In the genomic region with DNA sequence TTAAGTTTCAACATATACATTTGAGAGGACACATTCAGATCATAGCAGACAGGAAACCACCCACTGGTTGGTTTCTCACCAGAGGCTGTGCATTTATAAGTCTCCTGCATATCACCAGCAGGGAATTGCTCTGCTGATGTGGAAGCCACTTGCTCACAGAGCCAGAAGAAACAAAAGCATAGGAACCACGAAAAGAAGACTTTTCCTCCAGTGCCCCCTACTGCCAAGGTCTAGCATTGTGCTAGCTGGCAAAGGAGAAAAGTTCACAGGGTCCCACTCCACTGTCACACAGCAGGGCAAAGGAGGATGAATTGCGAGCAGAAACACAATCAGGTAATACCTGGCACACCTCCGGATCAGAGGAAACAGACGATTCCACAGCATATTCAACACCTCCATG, we compare ENCODE assay signal across 15 cellular contexts. TPM values are rescaled to one million over a fixed set of nuclear protein-coding genes. Genes with fewer than 3 reads are reported as not detected.
DNase-seq lines count a peak whose midpoint lies in the region; ATAC-seq and TF ChIP-seq lines count a peak whose summit lies in the region.
"Had no signal": no experiment of that assay in that cellular context is flagged by ENCODE, and none has a peak within 500 bp of the region (broad histone marks: within the 10 kb centered on the region; RNA-seq: fewer than 3 reads in every experiment).

No MANE protein-coding gene starts in this region.

- H4K5ac ChIP-seq in mesendoderm (ENCODE audit: low read length) = no peak overlapping the region

- TF ChIP-seq CTCF in DND-41 (IDR thresholded peaks at IDR 0.05; ENCODE audit: borderline replicate concordance, extremely low read depth, low read length, poor library complexity, severe bottlenecking) (peak; percentile 63), HEK293 (tag by site-specific recombination; IDR thresholded peaks at IDR 0.05) (no peak)

- POLR2A ChIA-PET in HEK293 (lab: Yijun Ruan, JAX) (no interaction called here), T-cell (lab: Charles Lee) (no interaction called here)

- in situ Hi-C loops in SK-MEL-5 (cut with HindIII; ENCODE audit: low pct_unique_long_range_greater_than_20kb, low sequenced_read_pairs) = no loop called here

- H3K4ac ChIP-seq in mesendoderm (ENCODE audit: low read depth, low read length) = no peak overlapping the region

- no peaks in the 10 kb centered on the region for H3K79me1 ChIP-seq in mesendoderm (ENCODE audit: low read length)

- ATAC-seq in DND-41 (ENCODE audit: insufficient read depth, low read depth) (no peak), GM21360 (IDR thresholded peaks at IDR 0.05; ENCODE audit: unreplicated experiment) (no peak), T-cell (replicated peaks in 1 of 4) (no peak)

- H3K36me3 Mint-ChIP-seq in T-cell = no peaks in the 10 kb centered on the region
- H3K36me3 Mint-ChIP-seq: activated CD4-positive, alpha-beta memory T cell treated with anti-CD3 and anti-CD28 coated beads for 36 hours had no signal

- no peak overlapping the region for H2BK5ac ChIP-seq in mesendoderm (ENCODE audit: low read length)

- WGBS in mesendoderm (ENCODE audit: extremely low coverage, insufficient coverage, low lambda C conversion rate) = no CpG with 5 or more reads among the region's 4 CpGs

- no peak overlapping the region for H3K23ac ChIP-seq in mesendoderm (ENCODE audit: low read length)

- H2BK120ac ChIP-seq in mesendoderm (ENCODE audit: low read depth, low read length) = no peak overlapping the region

- H3K4me1 Mint-ChIP-seq in T-cell = no peaks in the 10 kb centered on the region

- H3K27ac Mint-ChIP-seq in T-cell = no peak overlapping the region
- H3K27ac Mint-ChIP-seq: activated CD4-positive, alpha-beta memory T cell treated with anti-CD3 and anti-CD28 coated beads for 36 hours had no signal

- H3K27me3 ChIP-seq in DND-41 (ENCODE audit: insufficient read depth, low read length, poor library complexity) (no peaks in the 10 kb centered on the region), mesendoderm (ENCODE audit: insufficient read depth, low read length, poor library complexity) (no peaks in the 10 kb centered on the region)
- H3K27me3 ChIP-seq: SJSA1 had no signal

- no peaks in the 10 kb centered on the region for H3K9me3 ChIP-seq in DND-41 (ENCODE audit: insufficient read depth, low read length, severe bottlenecking)
- H3K9me3 ChIP-seq in HEK293 (ENCODE audit: control insufficient read depth, insufficient read depth, low read depth, low read length) = no peaks in the 10 kb centered on the region
- H3K9me3 ChIP-seq: SJSA1 had no signal

- peaks cover 19 to 25% of the 10 kb centered on the region in 2 donors for H3K27me3 Mint-ChIP-seq in T-cell

- H3K56ac ChIP-seq in mesendoderm (ENCODE audit: low read length) = no peak overlapping the region

- H3K27ac ChIP-seq in DND-41 (ENCODE audit: low read length) (no peak overlapping the region), HEK293 (ENCODE audit: extremely low read depth, low read depth, low read length) (no peak overlapping the region), mesendoderm (ENCODE audit: low read depth, low read length) (no peak overlapping the region)
- H3K27ac ChIP-seq: parathyroid adenoma, SJSA1 had no signal

- no peak overlapping the region for H4K8ac ChIP-seq in mesendoderm (ENCODE audit: low read depth, low read length)

- H3K9ac ChIP-seq in DND-41 (ENCODE audit: low read depth, low read length) (no peak overlapping the region), mesendoderm (ENCODE audit: low read length) (no peak overlapping the region)
- H3K9ac ChIP-seq: parathyroid adenoma had no signal

- H3K4me3 ChIP-seq in DND-41 (ENCODE audit: low read depth in 1 of 2, low read length in 2 of 2) (no peak overlapping the region), HEK293 (ENCODE audit: low read depth, low read length) (no peak overlapping the region), mesendoderm (ENCODE audit: low read length) (no peak overlapping the region)
- H3K4me3 ChIP-seq: SJSA1 had no signal

- no peaks in the 10 kb centered on the region for H4K20me1 ChIP-seq in DND-41 (ENCODE audit: insufficient read depth, low read length)

- H3K4me1 ChIP-seq in DND-41 (ENCODE audit: insufficient read depth, low read length) = no peaks in the 10 kb centered on the region
- no peaks in the 10 kb centered on the region for H3K4me1 ChIP-seq in HEK293 (ENCODE audit: control insufficient read depth, insufficient read depth, low read length)
- H3K4me1 ChIP-seq in mesendoderm (ENCODE audit: control insufficient read depth, low read depth, low read length) = no peaks in the 10 kb centered on the region
- H3K4me1 ChIP-seq: parathyroid adenoma, SJSA1 had no signal

- H3K4me3 Mint-ChIP-seq in T-cell = no peak overlapping the region
- H3K4me3 Mint-ChIP-seq: activated CD4-positive, alpha-beta memory T cell treated with anti-CD3 and anti-CD28 coated beads for 36 hours had no signal

- H3K79me2 ChIP-seq in DND-41 (ENCODE audit: insufficient read depth, low read length) = no peaks in the 10 kb centered on the region
- H3K79me2 ChIP-seq in mesendoderm (ENCODE audit: control insufficient read depth, insufficient read depth, low read length) = no peaks in the 10 kb centered on the region
- H3K79me2 ChIP-seq: parathyroid adenoma had no signal

- DNase-seq in DND-41 (peak; percentile 10), SK-MEL-5 (ENCODE audit: low read depth, low spot score) (peak; percentile 59), mesendoderm (peak; percentile 75), T-cell (no peak), NCI-H2227 treated with DMSO at 0.1 percent for 48 hours (lab: John Stamatoyannopoulos, UW) (no peak)
- DNase-seq in activated CD4-positive, CD25-positive, alpha-beta regulatory T cell treated with anti-CD3 and anti-CD28 coated beads, Interleukin-2, amount 50 U/mL, for 72 hours = no peak
- DNase-seq: activated CD4-positive, alpha-beta memory T cell treated with anti-CD3 and anti-CD28 coated beads for 36 hours; amniotic stem cell; NCI-H187 treated with DMSO at 0.1 percent for 48 hours; trophoblast cell had no signal

- CTCF ChIA-PET in HEK293 (lab: Yijun Ruan, JAX) = interaction anchor here (0.6 to 2.2 kb wide), 3 partner anchors 114 to 559 kb away, joined by 3 to 6 read pairs (median 3); no protein-coding TSS in a partner anchor
- CTCF ChIA-PET in T-cell (lab: Charles Lee) = no interaction called here

- H2BK15ac ChIP-seq in mesendoderm (replicated peaks; ENCODE audit: low read depth) = no peak overlapping the region

- H2AFZ ChIP-seq in DND-41 (ENCODE audit: low read depth, low read length) = no peak overlapping the region
- H2AFZ ChIP-seq: parathyroid adenoma had no signal

- no peak overlapping the region for H2AK5ac ChIP-seq in mesendoderm (ENCODE audit: low read length)

- H3K18ac ChIP-seq in mesendoderm (ENCODE audit: low read length) = no peak overlapping the region

- no peaks in the 10 kb centered on the region for H3K9me3 Mint-ChIP-seq in T-cell
- H3K9me3 Mint-ChIP-seq: activated CD4-positive, alpha-beta memory T cell treated with anti-CD3 and anti-CD28 coated beads for 36 hours had no signal

- H3K36me3 ChIP-seq in DND-41 (ENCODE audit: insufficient read depth, low read length) (no peaks in the 10 kb centered on the region), HEK293 (ENCODE audit: control insufficient read depth in 2 of 2, insufficient read depth in 1 of 2, low read length in 2 of 2) (no peaks in the 10 kb centered on the region), mesendoderm (ENCODE audit: control insufficient read depth, insufficient read depth, low read length) (no peaks in the 10 kb centered on the region)
- H3K36me3 ChIP-seq: SJSA1 had no signal

- H3K4me2 ChIP-seq in DND-41 (ENCODE audit: insufficient read depth, low read length) (no peak overlapping the region), mesendoderm (ENCODE audit: low read length) (no peak overlapping the region)

TF ChIP-seq in HEK293, 187 proteins besides CTCF, POLR2A, EP300 and RAD21:
- TF ChIP-seq ZNF654 (tag by site-specific recombination; IDR thresholded peaks at IDR 0.05; ENCODE audit: low read depth) = peak; percentile 25
- no peak for TF ChIP-seq ZNF2 (tag by site-specific recombination; IDR thresholded peaks at IDR 0.05)
TF ChIP-seq in HEK293: peak in this region for 1.

RNA-seq across cellular contexts. Expression of a gene that starts 28.9 kb away (rescaled TPM):
- not detected in 2 replicates for total RNA-seq in SK-MEL-5 (2014; rRNA removed; shearing (Covaris generic))
- not detected in 2 replicates for polyA plus RNA-seq in SK-MEL-5 (2015; cell fraction: cytosol; rRNA removed)
- not detected in 2 replicates for polyA plus RNA-seq in SK-MEL-5 (2015; cell fraction: nucleus; rRNA removed)
- not detected for polyA plus RNA-seq in mesendoderm (2013, experiment 1 of 2)
- polyA plus RNA-seq in mesendoderm (2013, experiment 2 of 2) = not detected
- total RNA-seq in T-cell = not detected
- total RNA-seq: activated CD4-positive, alpha-beta memory T cell treated with anti-CD3 and anti-CD28 coated beads for 36 hours; endothelial cell of umbilical vein; SJSA1 had no signal
- polyA plus RNA-seq: endothelial cell of umbilical vein had no signal

Comparison
In these comparisons a context has a peak if more than half of its experiments do, and no peak if none do; other contexts are left out.
1. DNase-seq: peak in DND-41 (single experiment), SK-MEL-5 (single experiment) and mesendoderm (single experiment); none in activated CD4-positive, CD25-positive, alpha-beta regulatory T cell treated with anti-CD3 and anti-CD28 coated beads, Interleukin-2, amount 50 U/mL, for 72 hours (single experiment), T-cell (0 of 34) and NCI-H2227 treated with DMSO at 0.1 percent for 48 hours (single experiment).